9 cellular contexts compared by ENCODE assay signal in genomic region chr13:24271231-24271610, GRCh38. TPM values are rescaled to one million over a fixed set of nuclear protein-coding genes. Genes with fewer than 3 reads are reported as not detected.
DNase-seq lines count a peak whose midpoint lies in the region; ATAC-seq and TF ChIP-seq lines count a peak whose summit lies in the region.
"Had no signal": no experiment of that assay in that cellular context is flagged by ENCODE, and none has a peak within 500 bp of the region (broad histone marks: within the 10 kb centered on the region; RNA-seq: fewer than 3 reads in every experiment).

No MANE protein-coding gene starts in this region.

- H3K27me3 ChIP-seq in ACC112 (ENCODE audit: insufficient read depth, low read length), result no peaks in the 10 kb centered on the region
- no peaks in the 10 kb centered on the region for H3K27me3 ChIP-seq in dorsolateral prefrontal cortex

- H3K4me3 ChIP-seq in ACC112 (ENCODE audit: low read depth, low read length) (peak overlapping the region; percentile 79), dorsolateral prefrontal cortex (peak overlapping the region; percentile 24 to 75 (median 56))

- peak overlapping the region; percentile 93 for H2AFZ ChIP-seq in ACC112 (ENCODE audit: low read length, unreplicated experiment)

- H3K36me3 Mint-ChIP-seq in neural crest cell (ENCODE audit: low read depth), result peaks cover 2% of the 10 kb centered on the region

- H3K4me3 Mint-ChIP-seq in neural crest cell, result peak overlapping the region; percentile 83

- no peaks in the 10 kb centered on the region for H3K9me3 ChIP-seq in KOPT-K1 (ENCODE audit: insufficient read depth, low read length, poor library complexity, severe bottlenecking)

- ATAC-seq in HG02973 (IDR thresholded peaks at IDR 0.05; ENCODE audit: unreplicated experiment), result no peak

- H3K4me1 Mint-ChIP-seq in neural crest cell, result peaks cover 43% of the 10 kb centered on the region

- no peaks in the 10 kb centered on the region for H3K79me2 ChIP-seq in ACC112 (ENCODE audit: control insufficient read depth, insufficient read depth, low read length, unreplicated experiment)

- H3K9me3 Mint-ChIP-seq in neural crest cell, result no peaks in the 10 kb centered on the region

- H3K27ac Mint-ChIP-seq in neural crest cell (ENCODE audit: unreplicated experiment), result peak overlapping the region; percentile 81

- intact Hi-C loops in dorsolateral prefrontal cortex (cut with DNase I), result loop anchor here in 1 of 2 donors (5.0 kb wide), 1 partner anchor 39 kb away; no protein-coding TSS in a partner anchor

- no peaks in the 10 kb centered on the region for H3K27me3 Mint-ChIP-seq in neural crest cell (ENCODE audit: low read depth)

- peaks cover 24% of the 10 kb centered on the region for H3K4me1 ChIP-seq in ACC112 (ENCODE audit: control insufficient read depth, insufficient read depth, low read length, unreplicated experiment)

- DNase-seq in dorsolateral prefrontal cortex (no peak), neural crest cell (ENCODE audit: low read depth, low spot score) (no peak), GM20000 (ENCODE audit: low spot score) (no peak), epidermal melanocyte (ENCODE audit: insufficient read length, low spot score) (no peak), midbrain (lab: John Stamatoyannopoulos, UW) (no peak)
- DNase-seq: NCI-H2081 treated with DMSO at 0.1 percent for 48 hours had no signal

- TF ChIP-seq CTCF in dorsolateral prefrontal cortex (IDR thresholded peaks at IDR 0.05 in 54 of 56, conservative IDR thresholded peaks at IDR 0.05 in 2 of 56; ENCODE audit: low read depth in 1 of 56, partially characterized antibody in 56 of 56) (no peak), neural crest cell (conservative IDR thresholded peaks at IDR 0.05) (no peak), GM20000 (IDR thresholded peaks at IDR 0.05; ENCODE audit: extremely low read depth, missing control alignments) (no peak)

- peak overlapping the region; percentile 53 for H3K27ac ChIP-seq in ACC112 (ENCODE audit: low read depth, low read length)
- H3K27ac ChIP-seq in KOPT-K1 (ENCODE audit: low read depth, low read length, poor library complexity, severe bottlenecking), result peak overlapping the region; percentile 67
- peak overlapping the region; percentile 62 to 96 (median 91) for H3K27ac ChIP-seq in dorsolateral prefrontal cortex

- H3K36me3 ChIP-seq in ACC112 (ENCODE audit: insufficient read depth, low read length) (no peaks in the 10 kb centered on the region), KOPT-K1 (ENCODE audit: insufficient read depth, low read length) (peaks cover 6% of the 10 kb centered on the region; the same call in 1 of the 2 replicates)

RNA-seq across cellular contexts. Expression of gene C1QTNF9, which starts 38.2 kb away (rescaled TPM):
- 1 to 10 TPM in 1 of 120 experiments, under 1 TPM in 16, not detected in 103; 0.18 to 1.0 (median 0.30) TPM for total RNA-seq in dorsolateral prefrontal cortex
- not detected in 2 replicates for total RNA-seq in neural crest cell
